ENCODE assay signal across 8 cellular contexts in the genomic region with DNA sequence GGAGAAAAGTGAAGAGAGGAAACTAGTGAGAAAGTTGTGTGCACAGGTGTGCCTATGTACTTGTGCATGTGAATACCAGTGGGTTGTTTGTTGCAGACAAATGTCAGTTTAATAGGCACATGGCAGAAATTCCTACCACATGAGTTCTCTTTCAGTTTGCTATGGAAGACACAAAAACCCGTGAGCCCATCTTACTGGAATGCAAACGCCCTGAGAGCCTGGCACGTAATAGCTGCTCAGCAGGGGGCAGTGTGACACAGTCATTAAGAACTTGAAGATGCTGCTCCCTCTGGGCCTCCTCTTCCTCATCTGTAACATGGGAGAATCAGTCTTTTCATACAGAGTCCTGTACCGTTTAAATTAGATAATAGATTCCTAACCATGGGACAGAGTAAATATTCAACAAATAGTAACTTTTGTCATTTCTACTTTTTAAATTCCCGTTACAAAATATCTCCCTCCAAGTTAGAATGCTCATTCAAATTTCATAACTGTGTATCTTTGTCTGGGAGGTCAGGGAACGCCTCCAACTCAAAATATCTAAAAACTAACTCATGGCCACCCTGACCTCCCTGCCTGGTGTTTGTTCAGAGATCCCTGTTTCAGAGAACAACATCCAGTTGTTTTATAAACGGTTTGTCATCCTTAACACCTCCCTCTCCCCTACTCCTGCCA.
A peak's percentile ranks its signal among the peaks of the same experiment; 100 is the strongest.
DNase-seq lines count a peak whose midpoint lies in the region; ATAC-seq, FAIRE-seq and TF ChIP-seq lines count a peak whose summit lies in the region.

No MANE protein-coding gene starts in this region.

- peaks cover 7% of the 10 kb centered on the region for H3K4me1 Mint-ChIP-seq in type B pancreatic cell (ENCODE audit: unreplicated experiment)

- TF ChIP-seq CTCF in bronchial epithelial cell (IDR thresholded peaks at IDR 0.05; ENCODE audit: insufficient read depth, low read length, severe bottlenecking) (peak; percentile 72), type B pancreatic cell (conservative IDR thresholded peaks at IDR 0.05) (peak; percentile 73)

- H3K27me3 Mint-ChIP-seq in type B pancreatic cell, result no peaks in the 10 kb centered on the region

- no peaks in the 10 kb centered on the region for H3K9me3 Mint-ChIP-seq in type B pancreatic cell

- no peak overlapping the region for H3K27ac Mint-ChIP-seq in type B pancreatic cell

- H3K4me3 Mint-ChIP-seq in type B pancreatic cell, result no peak overlapping the region

- no peak for FAIRE-seq in bronchial epithelial cell (lab: Jason Lieb, UNC)

- no peaks in the 10 kb centered on the region for H3K36me3 ChIP-seq in bronchial epithelial cell (ENCODE audit: control insufficient read depth, insufficient read depth, low read length)

- H3K4me3 ChIP-seq in bronchial epithelial cell (ENCODE audit: low read depth, low read length), result no peak overlapping the region

- peak; percentile 23 for DNase-seq in stimulated activated CD4-positive, alpha-beta T cell treated with anti-CD3 and anti-CD28 coated beads, Interleukin-15, amount 100 ng/mL, for 24 hours
- DNase-seq in stimulated activated CD4-positive, alpha-beta T cell treated with anti-CD3 and anti-CD28 coated beads, Interleukin-4, amount 100 ng/mL, for 4 hours, result no peak
- DNase-seq in NCI-H82 treated with DMSO at 0.1 percent for 48 hours (lab: John Stamatoyannopoulos, UW; ENCODE audit: unreplicated experiment) (peak; percentile 47), bronchial epithelial cell (ENCODE audit: low read depth) (peak; percentile 77), kidney glomerular epithelial cell (lab: John Stamatoyannopoulos, UW) (peak; percentile 73), type B pancreatic cell (ENCODE audit: extremely low spot score, unreplicated experiment) (no peak)

- ATAC-seq in HG02938 (IDR thresholded peaks at IDR 0.05; ENCODE audit: unreplicated experiment) (no peak), GM18909 (IDR thresholded peaks at IDR 0.05; ENCODE audit: poor library complexity, unreplicated experiment) (no peak)

- no peaks in the 10 kb centered on the region for H3K27me3 ChIP-seq in bronchial epithelial cell (ENCODE audit: control insufficient read depth, insufficient read depth, low read length)

- no peaks in the 10 kb centered on the region for H3K36me3 Mint-ChIP-seq in type B pancreatic cell

Comparison
In these comparisons a context has a peak if more than half of its experiments do, and no peak if none do; other contexts are left out.
1. DNase-seq: peak in stimulated activated CD4-positive, alpha-beta T cell treated with anti-CD3 and anti-CD28 coated beads, Interleukin-15, amount 100 ng/mL, for 24 hours (single experiment), NCI-H82 treated with DMSO at 0.1 percent for 48 hours (single experiment), bronchial epithelial cell (single experiment) and kidney glomerular epithelial cell (single experiment); none in stimulated activated CD4-positive, alpha-beta T cell treated with anti-CD3 and anti-CD28 coated beads, Interleukin-4, amount 100 ng/mL, for 4 hours (0 of 2) and type B pancreatic cell (single experiment).